ENCODE assay signal across 1 cellular context in genomic region chr9:15552641-15553527, GRCh38.
A peak's percentile ranks its signal among the peaks of the same experiment; 100 is the strongest.
TF ChIP-seq lines count a peak whose summit lies in the region.

Gene CCDC171 (plus strand): TSS chr9:15553043. CDS start chr9:15564089, 11,046 bp downstream.

TF ChIP-seq in WTC11, 78 proteins besides CTCF, POLR2A, EP300 and RAD21 (continued from another document):
- TF ChIP-seq, protein P1, sequence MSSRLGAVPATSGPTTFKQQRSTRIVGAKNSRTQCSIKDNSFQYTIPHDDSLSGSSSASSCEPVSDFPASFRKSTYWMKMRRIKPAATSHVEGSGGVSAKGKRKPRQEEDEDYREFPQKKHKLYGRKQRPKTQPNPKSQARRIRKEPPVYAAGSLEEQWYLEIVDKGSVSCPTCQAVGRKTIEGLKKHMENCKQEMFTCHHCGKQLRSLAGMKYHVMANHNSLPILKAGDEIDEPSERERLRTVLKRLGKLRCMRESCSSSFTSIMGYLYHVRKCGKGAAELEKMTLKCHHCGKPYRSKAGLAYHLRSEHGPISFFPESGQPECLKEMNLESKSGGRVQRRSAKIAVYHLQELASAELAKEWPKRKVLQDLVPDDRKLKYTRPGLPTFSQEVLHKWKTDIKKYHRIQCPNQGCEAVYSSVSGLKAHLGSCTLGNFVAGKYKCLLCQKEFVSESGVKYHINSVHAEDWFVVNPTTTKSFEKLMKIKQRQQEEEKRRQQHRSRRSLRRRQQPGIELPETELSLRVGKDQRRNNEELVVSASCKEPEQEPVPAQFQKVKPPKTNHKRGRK (CRISPR knock-in tag; IDR thresholded peaks at IDR 0.05; ENCODE audit: borderline replicate concordance) = no peak
- 0 out of 2 replicates have a peak, but pooled peaks have one; percentile 58 for TF ChIP-seq PREB (CRISPR knock-in tag; IDR thresholded peaks at IDR 0.05; ENCODE audit: borderline replicate concordance)
- TF ChIP-seq ATF3 (CRISPR knock-in tag; conservative IDR thresholded peaks at IDR 0.05) = no peak
- TF ChIP-seq ERG (CRISPR knock-in tag; IDR thresholded peaks at IDR 0.05) = 0 out of 2 replicates have a peak, but pooled peaks have one; percentile 41
- TF ChIP-seq, protein P2, sequence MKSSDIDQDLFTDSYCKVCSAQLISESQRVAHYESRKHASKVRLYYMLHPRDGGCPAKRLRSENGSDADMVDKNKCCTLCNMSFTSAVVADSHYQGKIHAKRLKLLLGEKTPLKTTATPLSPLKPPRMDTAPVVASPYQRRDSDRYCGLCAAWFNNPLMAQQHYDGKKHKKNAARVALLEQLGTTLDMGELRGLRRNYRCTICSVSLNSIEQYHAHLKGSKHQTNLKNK (CRISPR knock-in tag; IDR thresholded peaks at IDR 0.05) = no peak
- no peak for TF ChIP-seq ELF4 (CRISPR knock-in tag; IDR thresholded peaks at IDR 0.05; ENCODE audit: low read depth)
- TF ChIP-seq ETV6 (CRISPR knock-in tag; IDR thresholded peaks at IDR 0.05) = no peak
- no peak for TF ChIP-seq SOX15 (CRISPR knock-in tag; IDR thresholded peaks at IDR 0.05)
- TF ChIP-seq NFYB (CRISPR knock-in tag; conservative IDR thresholded peaks at IDR 0.05; ENCODE audit: low read depth) = no peak; the same call in 1 of the 2 replicates
- TF ChIP-seq ZNF219 (CRISPR knock-in tag; IDR thresholded peaks at IDR 0.05; ENCODE audit: borderline replicate concordance) = no peak
- no peak for TF ChIP-seq RORB (CRISPR knock-in tag; IDR thresholded peaks at IDR 0.05)
- no peak for TF ChIP-seq NR2C2 (CRISPR knock-in tag; IDR thresholded peaks at IDR 0.05)
- peak; percentile 34; the same call in 1 of the 2 replicates for TF ChIP-seq PRDM15 (CRISPR knock-in tag; IDR thresholded peaks at IDR 0.05)
- no peak for TF ChIP-seq ZNF416 (CRISPR knock-in tag; IDR thresholded peaks at IDR 0.05)
- TF ChIP-seq E2F1 (CRISPR knock-in tag; IDR thresholded peaks at IDR 0.05) = no peak
- TF ChIP-seq GRHL2 (CRISPR knock-in tag; IDR thresholded peaks at IDR 0.05; ENCODE audit: insufficient replicate concordance, severe bottlenecking) = no peak
- TF ChIP-seq CDX4 (CRISPR knock-in tag; IDR thresholded peaks at IDR 0.05; ENCODE audit: borderline replicate concordance) = no peak
- TF ChIP-seq FOXJ3 (CRISPR knock-in tag; IDR thresholded peaks at IDR 0.05; ENCODE audit: borderline replicate concordance) = 0 out of 2 replicates have a peak, but pooled peaks have one; percentile 30
- 0 out of 2 replicates have a peak, but pooled peaks have one; percentile 55 for TF ChIP-seq ESRRA (CRISPR knock-in tag; IDR thresholded peaks at IDR 0.05; ENCODE audit: borderline replicate concordance)
- TF ChIP-seq, protein P3, sequence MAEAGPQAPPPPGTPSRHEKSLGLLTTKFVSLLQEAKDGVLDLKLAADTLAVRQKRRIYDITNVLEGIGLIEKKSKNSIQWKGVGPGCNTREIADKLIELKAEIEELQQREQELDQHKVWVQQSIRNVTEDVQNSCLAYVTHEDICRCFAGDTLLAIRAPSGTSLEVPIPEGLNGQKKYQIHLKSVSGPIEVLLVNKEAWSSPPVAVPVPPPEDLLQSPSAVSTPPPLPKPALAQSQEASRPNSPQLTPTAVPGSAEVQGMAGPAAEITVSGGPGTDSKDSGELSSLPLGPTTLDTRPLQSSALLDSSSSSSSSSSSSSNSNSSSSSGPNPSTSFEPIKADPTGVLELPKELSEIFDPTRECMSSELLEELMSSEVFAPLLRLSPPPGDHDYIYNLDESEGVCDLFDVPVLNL (CRISPR knock-in tag; IDR thresholded peaks at IDR 0.05; ENCODE audit: borderline replicate concordance, low read depth) = 0 out of 2 replicates have a peak, but pooled peaks have one; percentile 74
- no peak for TF ChIP-seq TEAD4 (CRISPR knock-in tag; IDR thresholded peaks at IDR 0.05)
- TF ChIP-seq, protein P4, sequence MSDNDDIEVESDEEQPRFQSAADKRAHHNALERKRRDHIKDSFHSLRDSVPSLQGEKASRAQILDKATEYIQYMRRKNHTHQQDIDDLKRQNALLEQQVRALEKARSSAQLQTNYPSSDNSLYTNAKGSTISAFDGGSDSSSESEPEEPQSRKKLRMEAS (CRISPR knock-in tag; IDR thresholded peaks at IDR 0.05) = peak; percentile 88
- no peak for TF ChIP-seq JAZF1 (CRISPR knock-in tag; IDR thresholded peaks at IDR 0.05)
- TF ChIP-seq TP53 (CRISPR knock-in tag; IDR thresholded peaks at IDR 0.05) = peak; percentile 31; the same call in 1 of the 2 replicates
- peak; percentile 78; the same call in 1 of the 2 replicates for TF ChIP-seq RELA (CRISPR knock-in tag; IDR thresholded peaks at IDR 0.05; ENCODE audit: borderline replicate concordance)
- TF ChIP-seq HMGA2 (CRISPR knock-in tag; IDR thresholded peaks at IDR 0.05) = no peak
- TF ChIP-seq ZNF671 (CRISPR knock-in tag; IDR thresholded peaks at IDR 0.05) = no peak
- TF ChIP-seq ZNF396 (CRISPR knock-in tag; IDR thresholded peaks at IDR 0.05; ENCODE audit: borderline replicate concordance) = no peak
- TF ChIP-seq CREB1 (CRISPR knock-in tag; IDR thresholded peaks at IDR 0.05) = no peak; the same call in 1 of the 2 replicates
- no peak for TF ChIP-seq MLX (CRISPR knock-in tag; IDR thresholded peaks at IDR 0.05)
- no peak for TF ChIP-seq IRF1 (CRISPR knock-in tag; IDR thresholded peaks at IDR 0.05)
- TF ChIP-seq KAT7 (CRISPR knock-in tag; IDR thresholded peaks at IDR 0.05; ENCODE audit: borderline replicate concordance) = 0 out of 2 replicates have a peak, but pooled peaks have one; percentile 38
- TF ChIP-seq ZNF317 (CRISPR knock-in tag; IDR thresholded peaks at IDR 0.05; ENCODE audit: borderline replicate concordance, low read depth) = no peak
- TF ChIP-seq, protein P5, sequence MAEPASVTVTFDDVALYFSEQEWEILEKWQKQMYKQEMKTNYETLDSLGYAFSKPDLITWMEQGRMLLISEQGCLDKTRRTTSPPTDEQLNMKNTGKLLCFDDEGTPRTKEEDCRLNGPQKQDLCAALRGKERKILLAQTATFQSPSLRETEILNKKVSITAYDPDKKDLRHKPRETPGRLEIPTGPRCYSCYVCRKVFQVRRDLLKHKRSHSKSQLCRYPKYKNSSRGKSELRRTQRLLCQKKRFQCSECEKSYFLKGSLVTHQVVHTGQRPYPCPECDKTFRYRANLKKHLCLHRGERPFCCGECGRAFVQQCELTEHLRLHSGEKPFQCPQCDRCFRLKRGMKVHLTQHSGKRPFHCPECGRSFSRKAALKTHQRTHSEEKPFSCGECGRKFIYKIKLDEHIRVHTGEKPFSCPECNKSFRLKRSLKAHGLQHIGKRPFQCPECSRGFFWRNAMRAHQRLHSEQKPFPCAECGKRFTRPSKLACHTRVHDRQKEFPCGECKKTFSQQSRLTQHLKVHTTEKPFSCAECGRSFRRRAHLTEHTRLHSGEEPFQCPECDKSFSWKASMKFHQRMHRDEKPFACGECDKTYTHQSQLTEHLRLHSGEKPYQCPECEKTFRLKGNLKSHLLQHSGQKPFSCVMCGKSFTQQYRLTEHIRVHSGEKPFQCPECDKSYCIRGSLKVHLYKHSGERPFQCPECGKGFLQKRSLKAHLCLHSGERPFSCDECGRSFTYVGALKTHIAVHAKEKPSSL (CRISPR knock-in tag; conservative IDR thresholded peaks at IDR 0.05) = no peak
- no peak for TF ChIP-seq EMX1 (CRISPR knock-in tag; IDR thresholded peaks at IDR 0.05)
- TF ChIP-seq IRF2 (CRISPR knock-in tag; IDR thresholded peaks at IDR 0.05; ENCODE audit: borderline replicate concordance, low read depth) = no peak
- TF ChIP-seq ZNF138 (CRISPR knock-in tag; conservative IDR thresholded peaks at IDR 0.05) = peak; percentile 12; the same call in 1 of the 2 replicates
